In genomic region chr2:152823901-152824300, GRCh38 we compare ENCODE assay signal across 15 cellular contexts.
DNase-seq lines count a peak whose midpoint lies in the region; ATAC-seq and TF ChIP-seq lines count a peak whose summit lies in the region.
"Had no signal": no experiment of that assay in that cellular context is flagged by ENCODE, and none has a peak within 500 bp of the region (broad histone marks: within the 10 kb centered on the region; RNA-seq: fewer than 3 reads in every experiment).

No MANE protein-coding gene starts in this region.

- H3K18ac ChIP-seq in mesenchymal stem cell (ENCODE audit: low read depth in 1 of 2, low read length in 2 of 2) (no peak overlapping the region), trophoblast cell (ENCODE audit: low read length) (no peak overlapping the region)

- no peak for ATAC-seq in GM19395 (IDR thresholded peaks at IDR 0.05; ENCODE audit: unreplicated experiment)
- ATAC-seq in GM19463 (IDR thresholded peaks at IDR 0.05; ENCODE audit: unreplicated experiment), result no peak
- ATAC-seq: CD8-positive, alpha-beta T cell had no signal

- H3K4ac ChIP-seq in mesenchymal stem cell (ENCODE audit: low read depth in 1 of 2, low read length in 2 of 2), result no peak overlapping the region
- no peak overlapping the region for H3K4ac ChIP-seq in trophoblast cell (ENCODE audit: low read depth, low read length)

- H4K8ac ChIP-seq in mesenchymal stem cell (ENCODE audit: low read length) (no peak overlapping the region), trophoblast cell (ENCODE audit: low read depth, low read length) (no peak overlapping the region)

- H3K23ac ChIP-seq in mesenchymal stem cell (ENCODE audit: low read length in 2 of 2) (no peak overlapping the region), trophoblast cell (ENCODE audit: low read length) (no peak overlapping the region)

- H3K27me3 ChIP-seq in mesenchymal stem cell (ENCODE audit: control insufficient read depth in 1 of 2, insufficient read depth in 1 of 2, low read length in 2 of 2) (no peaks in the 10 kb centered on the region), trophoblast cell (ENCODE audit: insufficient read depth, low read length) (no peaks in the 10 kb centered on the region)
- H3K27me3 ChIP-seq: BE2C had no signal

- H3K36me3 ChIP-seq in mesenchymal stem cell (ENCODE audit: control insufficient read depth in 1 of 2, insufficient read depth in 2 of 2, low read depth in 1 of 2, low read length in 2 of 2) (no peaks in the 10 kb centered on the region), trophoblast cell (ENCODE audit: control insufficient read depth in 1 of 2, insufficient read depth in 2 of 2, low read length in 2 of 2) (no peaks in the 10 kb centered on the region)
- H3K36me3 ChIP-seq: BE2C had no signal

- H3K9me3 Mint-ChIP-seq in HFFc6, result no peaks in the 10 kb centered on the region; the same call in 1 of the 2 replicates
- H3K9me3 Mint-ChIP-seq: CD8-positive, alpha-beta T cell; H9 had no signal

- H3K4me1 Mint-ChIP-seq in HFFc6 (ENCODE audit: low read depth), result peaks cover 67% of the 10 kb centered on the region
- H3K4me1 Mint-ChIP-seq: CD14-positive monocyte had no signal

- 54% methylated on average over 3 of the region's 3 CpGs for WGBS in mesenchymal stem cell
- no CpG with 5 or more reads among the region's 3 CpGs for WGBS in trophoblast cell (ENCODE audit: extremely low coverage, insufficient coverage, insufficient read length)

- H3K27ac ChIP-seq in mesenchymal stem cell (ENCODE audit: low read length, poor library complexity, severe bottlenecking), result no peak overlapping the region
- H3K27ac ChIP-seq in trophoblast cell (ENCODE audit: low read depth, low read length), result no peak overlapping the region

- H2AFZ ChIP-seq in mesenchymal stem cell (ENCODE audit: low read depth, low read length) (no peak overlapping the region), trophoblast cell (ENCODE audit: insufficient read depth, low read length, poor library complexity) (no peak overlapping the region)

- no peaks in the 10 kb centered on the region for H3K4me1 ChIP-seq in mesenchymal stem cell (ENCODE audit: control insufficient read depth, insufficient read depth, low read depth, low read length)
- H3K4me1 ChIP-seq in trophoblast cell (ENCODE audit: control insufficient read depth in 1 of 2, insufficient read depth in 2 of 2, low read length in 2 of 2), result peaks cover 4 to 6% of the 10 kb centered on the region in 2 experiments
- H3K4me1 ChIP-seq: BE2C had no signal

- H3K36me3 Mint-ChIP-seq in HFFc6 (ENCODE audit: low read depth), result no peaks in the 10 kb centered on the region
- H3K36me3 Mint-ChIP-seq: CD14-positive monocyte; CD8-positive, alpha-beta T cell had no signal

- no peak overlapping the region for H2BK5ac ChIP-seq in mesenchymal stem cell (ENCODE audit: low read depth, low read length, poor library complexity, severe bottlenecking)
- no peak overlapping the region for H2BK5ac ChIP-seq in trophoblast cell (ENCODE audit: low read depth, low read length, poor library complexity)

- H2BK15ac ChIP-seq in mesenchymal stem cell (ENCODE audit: low read depth, poor library complexity, severe bottlenecking), result no peak overlapping the region

- peak overlapping the region; percentile 59 for H2AK5ac ChIP-seq in mesenchymal stem cell (ENCODE audit: low read length, severe bottlenecking)
- no peak overlapping the region for H2AK5ac ChIP-seq in trophoblast cell (ENCODE audit: low read length)

- H4K91ac ChIP-seq in mesenchymal stem cell (ENCODE audit: low read length) (no peak overlapping the region), trophoblast cell (ENCODE audit: low read depth, low read length) (no peak overlapping the region)

- no peak overlapping the region for H4K12ac ChIP-seq in trophoblast cell (ENCODE audit: low read depth, low read length)

- H3K79me1 ChIP-seq in mesenchymal stem cell (replicated peaks; ENCODE audit: low read length, poor library complexity, severe bottlenecking) (no peaks in the 10 kb centered on the region), trophoblast cell (ENCODE audit: low read length) (peaks cover 4% of the 10 kb centered on the region)

- TF ChIP-seq CTCF in AG10803 (conservative IDR thresholded peaks at IDR 0.05; ENCODE audit: low read length) (no peak), HFFc6 (IDR thresholded peaks at IDR 0.05) (no peak)

- peak; percentile 6 for DNase-seq in AG10803 (ENCODE audit: low read depth)
- no peak for DNase-seq in HFFc6
- DNase-seq in mesenchymal stem cell, result no peak
- DNase-seq in trophoblast cell, result peak; percentile 65 to 85
- DNase-seq in DMS 273 (lab: John Stamatoyannopoulos, UW; ENCODE audit: unreplicated experiment), result no peak
- DNase-seq: BE2C; CD8-positive, alpha-beta T cell; COR-L47; DMS79 treated with DMSO at 0.1 percent for 48 hours; EL; GOT3; H9 had no signal

- no peaks in the 10 kb centered on the region for H3K27me3 Mint-ChIP-seq in HFFc6 (ENCODE audit: insufficient read depth)

- H3K4me2 ChIP-seq in mesenchymal stem cell (ENCODE audit: low read length, poor library complexity, severe bottlenecking) (no peak overlapping the region), trophoblast cell (ENCODE audit: low read length) (no peak overlapping the region)

- H2BK120ac ChIP-seq in mesenchymal stem cell (ENCODE audit: low read depth, low read length) (no peak overlapping the region), trophoblast cell (ENCODE audit: insufficient read depth, low read length, poor library complexity) (no peak overlapping the region)

- H3K9me3 ChIP-seq in mesenchymal stem cell (ENCODE audit: control insufficient read depth, low read length), result no peaks in the 10 kb centered on the region
- H3K9me3 ChIP-seq in trophoblast cell (ENCODE audit: insufficient read depth, low read depth, low read length), result no peaks in the 10 kb centered on the region
- H3K9me3 ChIP-seq: BE2C had no signal

- H2BK12ac ChIP-seq in mesenchymal stem cell (ENCODE audit: low read length in 2 of 2) (no peak overlapping the region), trophoblast cell (ENCODE audit: low read length) (no peak overlapping the region)

- H3K4me3 Mint-ChIP-seq in HFFc6, result no peak overlapping the region
- H3K4me3 Mint-ChIP-seq: CD14-positive monocyte; CD8-positive, alpha-beta T cell; H9 had no signal

- H3K27ac Mint-ChIP-seq in HFFc6, result peak overlapping the region; percentile 1; the same call in 1 of the 2 replicates
- H3K27ac Mint-ChIP-seq: CD14-positive monocyte; CD8-positive, alpha-beta T cell; H9 had no signal

- H3K9ac ChIP-seq in mesenchymal stem cell (ENCODE audit: low read length), result no peak overlapping the region
- H3K9ac ChIP-seq in trophoblast cell (ENCODE audit: low read length), result no peak overlapping the region

- H3K14ac ChIP-seq in mesenchymal stem cell (ENCODE audit: low read length in 2 of 2) (peak overlapping the region in 1 of 2 experiments; percentile 88), trophoblast cell (ENCODE audit: low read length) (no peak overlapping the region)

- no peak overlapping the region for H3K4me3 ChIP-seq in AG10803 (ENCODE audit: low read length)
- no peak overlapping the region for H3K4me3 ChIP-seq in mesenchymal stem cell (ENCODE audit: insufficient read depth in 1 of 2, low read depth in 1 of 2, low read length in 2 of 2)
- H3K4me3 ChIP-seq in trophoblast cell (ENCODE audit: low read depth, low read length), result no peak overlapping the region

- no peaks in the 10 kb centered on the region for H3K79me2 ChIP-seq in trophoblast cell (ENCODE audit: control insufficient read depth, insufficient read depth, low read length, poor library complexity)

Comparison
In these comparisons a context has a peak if more than half of its experiments do, and no peak if none do; other contexts are left out.
1. DNase-seq: peak in AG10803 (single experiment) and trophoblast cell (2 of 2); none in HFFc6 (single experiment), mesenchymal stem cell (single experiment) and DMS 273 (single experiment).